ENCODE assay signal across 13 cellular contexts in genomic region chr11:9438611-9439010, GRCh38. TPM values are rescaled to one million over a fixed set of nuclear protein-coding genes. Genes with fewer than 3 reads are reported as not detected.
DNase-seq lines count a peak whose midpoint lies in the region; ATAC-seq lines count a peak whose summit lies in the region.
"Had no signal": no experiment of that assay in that cellular context is flagged by ENCODE, and none has a peak within 500 bp of the region (broad histone marks: within the 10 kb centered on the region; RNA-seq: fewer than 3 reads in every experiment).

No MANE protein-coding gene starts in this region.

- H3K9ac ChIP-seq in mesenchymal stem cell (ENCODE audit: low read length), result no peak overlapping the region

- no peak overlapping the region for H2AFZ ChIP-seq in mesenchymal stem cell (ENCODE audit: low read depth, low read length)

- DNase-seq in SK-MEL-5 (ENCODE audit: low read depth, low spot score), result peak; percentile 36
- peak; percentile 20 for DNase-seq in globus pallidus (ENCODE audit: low spot score)
- DNase-seq in mesenchymal stem cell, result peak; percentile 23
- DNase-seq in SKM-1 treated with dmso at 0.1 percent for 144 hours (lab: John Stamatoyannopoulos, UW; ENCODE audit: unreplicated experiment), result no peak
- DNase-seq in kidney tubule cell (ENCODE audit: low spot score), result no peak
- DNase-seq: C1 segment of cervical spinal cord; Caco-2; CD8-positive, alpha-beta T cell; DMS153; DND-41; H7; HCEC 1CT had no signal

- H2BK15ac ChIP-seq in mesenchymal stem cell (ENCODE audit: low read depth, poor library complexity, severe bottlenecking), result no peak overlapping the region

- no peak overlapping the region for H3K14ac ChIP-seq in mesenchymal stem cell (ENCODE audit: low read length in 2 of 2)

- no peak overlapping the region for H3K4ac ChIP-seq in mesenchymal stem cell (ENCODE audit: low read depth in 1 of 2, low read length in 2 of 2)

- no peak overlapping the region for H2BK12ac ChIP-seq in mesenchymal stem cell (ENCODE audit: low read length in 2 of 2)

- no peak for ATAC-seq in HG03097 (IDR thresholded peaks at IDR 0.05; ENCODE audit: low FRiP score, unreplicated experiment)
- ATAC-seq: CD8-positive, alpha-beta T cell had no signal

- no peaks in the 10 kb centered on the region for H3K9me3 ChIP-seq in mesenchymal stem cell (ENCODE audit: control insufficient read depth, low read length)
- H3K9me3 ChIP-seq: Caco-2 had no signal

- no peaks in the 10 kb centered on the region for H3K27me3 ChIP-seq in mesenchymal stem cell (ENCODE audit: control insufficient read depth in 1 of 2, insufficient read depth in 1 of 2, low read length in 2 of 2)

- H2BK120ac ChIP-seq in mesenchymal stem cell (ENCODE audit: low read depth, low read length), result no peak overlapping the region

- H2AK5ac ChIP-seq in mesenchymal stem cell (ENCODE audit: low read length, severe bottlenecking), result no peak overlapping the region

- H2BK5ac ChIP-seq in mesenchymal stem cell (ENCODE audit: low read depth, low read length, poor library complexity, severe bottlenecking), result no peak overlapping the region

- no peak overlapping the region for H3K27ac ChIP-seq in mesenchymal stem cell (ENCODE audit: low read length, poor library complexity, severe bottlenecking)

- peaks cover 33 to 93% of the 10 kb centered on the region in 2 experiments for H3K36me3 ChIP-seq in mesenchymal stem cell (ENCODE audit: control insufficient read depth in 1 of 2, insufficient read depth in 2 of 2, low read depth in 1 of 2, low read length in 2 of 2)

- H4K8ac ChIP-seq in mesenchymal stem cell (ENCODE audit: low read length), result no peak overlapping the region

- H3K4me1 ChIP-seq in mesenchymal stem cell (ENCODE audit: control insufficient read depth, insufficient read depth, low read depth, low read length), result no peaks in the 10 kb centered on the region
- H3K4me1 ChIP-seq: Caco-2 had no signal

- no peak overlapping the region for H3K4me3 ChIP-seq in mesenchymal stem cell (ENCODE audit: insufficient read depth in 1 of 2, low read depth in 1 of 2, low read length in 2 of 2)

- peaks cover 11% of the 10 kb centered on the region for H3K79me1 ChIP-seq in mesenchymal stem cell (replicated peaks; ENCODE audit: low read length, poor library complexity, severe bottlenecking)

- no peak overlapping the region for H4K91ac ChIP-seq in mesenchymal stem cell (ENCODE audit: low read length)

- no peak overlapping the region for H3K23ac ChIP-seq in mesenchymal stem cell (ENCODE audit: low read length in 2 of 2)

- H3K4me2 ChIP-seq in mesenchymal stem cell (ENCODE audit: low read length, poor library complexity, severe bottlenecking), result no peak overlapping the region

- no peak overlapping the region for H3K18ac ChIP-seq in mesenchymal stem cell (ENCODE audit: low read depth in 1 of 2, low read length in 2 of 2)

- in situ Hi-C loops in SK-MEL-5 (cut with HindIII; ENCODE audit: low pct_unique_long_range_greater_than_20kb, low sequenced_read_pairs), result no loop called here

- 95% methylated on average over 2 of the region's 4 CpGs for WGBS in mesenchymal stem cell

RNA-seq across cellular contexts. Expression of gene ZNF143, which starts 22.2 kb away (rescaled TPM):
- total RNA-seq in SK-MEL-5 (2014; rRNA removed; shearing (Covaris generic)), result 18.9 and 24.2 TPM in 2 replicates
- polyA plus RNA-seq in SK-MEL-5 (2015; cell fraction: cytosol; rRNA removed), result 11.0 and 15.2 TPM in 2 replicates
- 7.9 and 17.4 TPM in 2 replicates for polyA plus RNA-seq in SK-MEL-5 (2015; cell fraction: nucleus; rRNA removed)
- polyA plus RNA-seq in mesenchymal stem cell (2013, experiment 1 of 2), result 12.3 TPM
- 11.8 TPM for polyA plus RNA-seq in mesenchymal stem cell (2013, experiment 2 of 2)

RNA-seq across cellular contexts. Expression of gene IPO7, which starts 54.2 kb away (rescaled TPM):
- total RNA-seq in SK-MEL-5 (2014; rRNA removed; shearing (Covaris generic)), result 177 and 200 TPM in 2 replicates
- 112 and 160 TPM in 2 replicates for polyA plus RNA-seq in SK-MEL-5 (2015; cell fraction: cytosol; rRNA removed)
- polyA plus RNA-seq in SK-MEL-5 (2015; cell fraction: nucleus; rRNA removed), result 79.5 and 82.6 TPM in 2 replicates
- 63.5 TPM for polyA plus RNA-seq in mesenchymal stem cell (2013, experiment 1 of 2)
- polyA plus RNA-seq in mesenchymal stem cell (2013, experiment 2 of 2), result 63.4 TPM

Comparison
In these comparisons a context has a peak if more than half of its experiments do, and no peak if none do; other contexts are left out.
1. DNase-seq: peak in SK-MEL-5 (single experiment), globus pallidus (single experiment) and mesenchymal stem cell (single experiment); none in SKM-1 treated with dmso at 0.1 percent for 144 hours (single experiment) and kidney tubule cell (single experiment).